Comparison of ENCODE assay signal across 9 cellular contexts in the genomic region with DNA sequence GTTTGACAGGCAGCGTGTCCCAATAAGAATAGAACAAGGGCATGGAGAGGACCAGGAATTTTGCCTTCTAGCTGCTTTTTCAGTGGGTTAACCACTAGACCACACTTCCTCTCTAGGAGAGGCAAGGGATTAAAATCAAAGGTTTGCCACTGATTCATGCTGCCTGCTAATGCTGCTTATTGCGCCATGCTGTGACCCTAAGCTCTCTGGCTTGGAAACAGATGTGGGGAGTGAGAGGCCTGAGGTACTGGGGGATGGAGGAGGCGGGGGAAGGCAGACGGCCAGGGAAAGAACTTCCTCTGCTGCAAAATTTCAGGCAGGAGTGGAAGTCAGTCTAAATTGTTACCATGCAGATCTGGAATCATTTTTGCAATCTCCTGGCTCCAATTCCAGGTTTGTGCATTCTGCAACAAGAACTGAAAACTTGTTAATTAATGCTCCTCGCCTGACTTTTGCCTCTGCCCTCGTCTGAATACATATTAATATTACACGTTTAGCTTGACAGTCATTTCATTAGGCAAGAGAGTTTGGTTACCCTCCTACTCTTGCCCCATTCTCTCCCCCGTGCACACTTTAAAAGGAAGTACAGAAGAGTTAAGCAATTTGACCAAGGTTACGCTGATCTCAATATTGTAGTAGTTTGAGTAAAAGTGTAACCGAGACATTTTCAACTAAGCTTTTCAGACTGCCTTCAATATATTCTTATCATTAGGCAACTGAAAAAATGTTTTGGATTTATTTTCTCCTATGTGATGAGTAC.
A peak's percentile ranks its signal among the peaks of the same experiment; 100 is the strongest.
DNase-seq lines count a peak whose midpoint lies in the region; ATAC-seq and FAIRE-seq lines count a peak whose summit lies in the region.
"Had no signal": no experiment of that assay in that cellular context is flagged by ENCODE, and none has a peak within 500 bp of the region (broad histone marks: within the 10 kb centered on the region; RNA-seq: fewer than 3 reads in every experiment).

No MANE protein-coding gene starts in this region.

- peak; percentile 86 for DNase-seq in AG08395 (ENCODE audit: low spot score)
- DNase-seq in NCI-H524 treated with DMSO at 0.1 percent for 48 hours (lab: John Stamatoyannopoulos, UW) = peak; percentile 30
- peak; percentile 96 for DNase-seq in mesenchymal stem cell
- DNase-seq in urothelium cell line (ENCODE audit: low spot score) = peak; percentile 44

- H3K23ac ChIP-seq in mesenchymal stem cell (ENCODE audit: low read length in 2 of 2) = no peak overlapping the region

- H2BK12ac ChIP-seq in mesenchymal stem cell (ENCODE audit: low read length in 2 of 2) = peak overlapping the region in 1 of 2 experiments; percentile 21

- no peak overlapping the region for H2AK5ac ChIP-seq in mesenchymal stem cell (ENCODE audit: low read length, severe bottlenecking)

- no peak overlapping the region for H2AFZ ChIP-seq in mesenchymal stem cell (ENCODE audit: low read depth, low read length)

- ATAC-seq in GM21717 (IDR thresholded peaks at IDR 0.05; ENCODE audit: unreplicated experiment) (peak; percentile 38), GM19324 (IDR thresholded peaks at IDR 0.05; ENCODE audit: low FRiP score, unreplicated experiment) (no peak), HG02970 (IDR thresholded peaks at IDR 0.05; ENCODE audit: low FRiP score, unreplicated experiment) (no peak)

- peak overlapping the region; percentile 92 for H3K9ac ChIP-seq in mesenchymal stem cell (ENCODE audit: low read length)

- H3K27ac ChIP-seq in cingulate gyrus (ENCODE audit: low read depth, low read length) (peak overlapping the region; percentile 71), mesenchymal stem cell (ENCODE audit: low read length, poor library complexity, severe bottlenecking) (no peak overlapping the region)

- 44% methylated on average over 6 of the region's 10 CpGs for WGBS in mesenchymal stem cell

- no peak overlapping the region for H3K4me2 ChIP-seq in mesenchymal stem cell (ENCODE audit: low read length, poor library complexity, severe bottlenecking)

- H3K79me1 ChIP-seq in mesenchymal stem cell (replicated peaks; ENCODE audit: low read length, poor library complexity, severe bottlenecking) = no peaks in the 10 kb centered on the region

- H4K91ac ChIP-seq in mesenchymal stem cell (ENCODE audit: low read length) = no peak overlapping the region

- H3K4ac ChIP-seq in mesenchymal stem cell (ENCODE audit: low read depth in 1 of 2, low read length in 2 of 2) = no peak overlapping the region

- H3K4me1 ChIP-seq in mesenchymal stem cell (ENCODE audit: control insufficient read depth, insufficient read depth, low read depth, low read length) = peaks cover 4% of the 10 kb centered on the region

- no peaks in the 10 kb centered on the region for H3K36me3 ChIP-seq in mesenchymal stem cell (ENCODE audit: control insufficient read depth in 1 of 2, insufficient read depth in 2 of 2, low read depth in 1 of 2, low read length in 2 of 2)

- H3K9me3 ChIP-seq in mesenchymal stem cell (ENCODE audit: control insufficient read depth, low read length) = no peaks in the 10 kb centered on the region

- peak overlapping the region in 1 of 2 experiments; percentile 74 for H3K4me3 ChIP-seq in mesenchymal stem cell (ENCODE audit: insufficient read depth in 1 of 2, low read depth in 1 of 2, low read length in 2 of 2)

- FAIRE-seq in urothelium cell line (lab: Jason Lieb, UNC) = no peak
- FAIRE-seq: G401.6 had no signal

- H3K27me3 ChIP-seq in mesenchymal stem cell (ENCODE audit: control insufficient read depth in 1 of 2, insufficient read depth in 1 of 2, low read length in 2 of 2) = no peaks in the 10 kb centered on the region

- no peak overlapping the region for H2BK120ac ChIP-seq in mesenchymal stem cell (ENCODE audit: low read depth, low read length)

- no peak overlapping the region for H2BK5ac ChIP-seq in mesenchymal stem cell (ENCODE audit: low read depth, low read length, poor library complexity, severe bottlenecking)

- H4K8ac ChIP-seq in mesenchymal stem cell (ENCODE audit: low read length) = no peak overlapping the region

- H3K14ac ChIP-seq in mesenchymal stem cell (ENCODE audit: low read length in 2 of 2) = no peak overlapping the region

- no peak overlapping the region for H2BK15ac ChIP-seq in mesenchymal stem cell (ENCODE audit: low read depth, poor library complexity, severe bottlenecking)

- no peak overlapping the region for H3K18ac ChIP-seq in mesenchymal stem cell (ENCODE audit: low read depth in 1 of 2, low read length in 2 of 2)

Comparison
In these comparisons a context has a peak if more than half of its experiments do, and no peak if none do; other contexts are left out.
1. DNase-seq: peak in every context shown above with its lines; median percentile 96 in mesenchymal stem cell; 86 in AG08395; 44 in urothelium cell line; 30 in NCI-H524 treated with DMSO at 0.1 percent for 48 hours.